In the genomic region with DNA sequence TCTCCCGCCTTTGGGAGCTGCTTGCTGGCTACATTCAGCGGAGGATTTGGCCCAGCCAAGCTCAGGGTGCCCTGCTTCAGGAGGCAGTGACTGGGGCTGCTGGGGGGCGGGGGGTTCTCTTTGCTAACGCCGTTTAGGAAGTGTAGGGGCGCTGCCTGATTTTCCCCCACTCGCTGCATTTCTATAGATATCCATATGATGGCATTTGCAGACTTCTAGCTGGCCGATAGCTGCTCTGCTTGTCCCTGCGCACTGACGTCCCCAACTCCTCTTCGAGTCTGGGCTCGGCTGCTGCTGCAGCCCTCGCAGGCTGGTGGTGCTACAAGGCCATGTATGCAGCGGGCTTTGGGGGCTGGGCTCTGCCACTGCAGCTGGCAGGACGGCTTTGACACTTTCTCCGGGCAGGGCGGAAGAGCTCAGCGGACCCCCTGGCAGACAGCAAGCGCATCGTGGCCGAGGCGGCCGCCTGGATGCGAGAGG, we compare ENCODE assay signal across 2 cellular contexts.
TF ChIP-seq lines count a peak whose summit lies in the region.

No MANE protein-coding gene starts in this region.

TF ChIP-seq in GM23338, 12 proteins besides CTCF, POLR2A, EP300 and RAD21 (continued from another document):
- no peak for TF ChIP-seq REST (IDR thresholded peaks at IDR 0.05; ENCODE audit: unreplicated experiment)

TF ChIP-seq in neural cell, 6 proteins besides CTCF, POLR2A, EP300 and RAD21 (continued from another document):
- TF ChIP-seq REST (IDR thresholded peaks at IDR 0.05; ENCODE audit: borderline replicate concordance) (no peak), SMC3 (conservative IDR thresholded peaks at IDR 0.05; ENCODE audit: poor library complexity) (peak; percentile 92), POLR2AphosphoS5 (IDR thresholded peaks at IDR 0.05) (peak; percentile 49)
